Comparison of ENCODE assay signal across 9 cellular contexts in the genomic region with DNA sequence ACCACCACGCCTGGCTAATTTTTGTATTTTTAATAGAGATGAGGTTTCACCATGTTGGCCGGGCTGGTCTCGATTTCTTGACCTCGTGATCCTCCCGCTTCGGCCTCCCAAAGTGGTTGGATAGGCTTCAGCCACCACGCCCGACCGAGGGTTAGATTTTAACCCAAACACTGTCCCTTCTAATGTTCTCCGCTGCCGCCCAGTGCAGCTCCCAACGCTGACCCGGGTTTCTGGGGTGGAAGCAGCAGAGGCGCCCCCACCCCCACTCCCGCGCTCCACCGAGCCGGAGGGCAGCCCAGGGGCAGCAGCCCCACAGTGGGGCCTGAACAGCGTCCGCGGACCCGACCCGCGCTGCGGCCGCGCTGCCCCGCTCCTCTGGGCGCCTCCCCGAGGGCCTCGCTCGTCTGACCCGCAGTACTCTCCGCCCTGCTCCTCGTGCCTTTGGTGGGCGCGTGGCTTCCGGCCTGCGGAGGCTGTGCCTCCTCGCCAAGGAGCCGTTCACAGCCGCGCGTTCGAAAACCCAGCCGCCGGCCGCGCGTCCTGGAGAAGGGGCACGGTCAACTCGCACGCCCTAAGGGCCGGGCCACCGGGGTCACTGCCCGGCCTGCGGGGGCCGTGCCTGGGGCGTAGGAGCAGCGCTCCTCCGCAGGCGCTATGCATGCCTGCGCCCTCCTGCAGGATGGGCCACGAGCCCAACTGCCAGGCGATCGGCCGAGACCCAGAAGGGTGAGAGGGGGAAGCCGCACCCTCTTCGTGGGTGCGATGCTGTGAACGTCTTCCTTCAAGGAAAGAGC.
DNase-seq lines count a peak whose midpoint lies in the region; ATAC-seq and TF ChIP-seq lines count a peak whose summit lies in the region.
"Had no signal": no experiment of that assay in that cellular context is flagged by ENCODE, and none has a peak within 500 bp of the region (broad histone marks: within the 10 kb centered on the region; RNA-seq: fewer than 3 reads in every experiment).

No MANE protein-coding gene starts in this region.

- intact Hi-C loops in CD4-positive, alpha-beta T cell (cut with DNase I, micrococcal nuclease), result loop anchor here (1.0 to 10.0 kb wide), 9 partner anchors 417 to 1538 kb away; no protein-coding TSS in a partner anchor

- H3K4me3 Mint-ChIP-seq in effector memory CD8-positive, alpha-beta T cell, result peak overlapping the region; percentile 43 to 65
- H3K4me3 Mint-ChIP-seq in CD4-positive, alpha-beta T cell, result no peak overlapping the region

- H3K9me3 ChIP-seq in BLaER1 treated with 17β-estradiol and CSF1 and Interleukin-3, amounts not matched to agents 10 nM and 100 nM (replicated peaks in 1 of 11), result peaks cover 6 to 29% (median 16%) of the 10 kb centered on the region in 11 experiments
- peaks cover under 1% of the 10 kb centered on the region for H3K9me3 ChIP-seq in CD4-positive, alpha-beta T cell (ENCODE audit: control insufficient read depth, low read length)
- no peaks in the 10 kb centered on the region for H3K9me3 ChIP-seq in osteoblast (ENCODE audit: low read depth, low read length)
- H3K9me3 ChIP-seq: HAP-1 had no signal

- H3K9me3 Mint-ChIP-seq in effector memory CD8-positive, alpha-beta T cell, result peaks cover 0 to 8% of the 10 kb centered on the region in 2 donors
- no peaks in the 10 kb centered on the region for H3K9me3 Mint-ChIP-seq in CD4-positive, alpha-beta T cell

- POLR2A ChIA-PET in CD4-positive, alpha-beta T cell (lab: Charles Lee), result no interaction called here

- H3K27me3 Mint-ChIP-seq in effector memory CD8-positive, alpha-beta T cell, result peaks cover 51 to 87% of the 10 kb centered on the region in 2 donors
- H3K27me3 Mint-ChIP-seq in CD4-positive, alpha-beta T cell, result peaks cover 76% of the 10 kb centered on the region

- no peaks in the 10 kb centered on the region for H3K79me2 ChIP-seq in osteoblast (ENCODE audit: insufficient read depth, low read length)

- peaks cover 16 to 28% (median 22%) of the 10 kb centered on the region in 10 experiments for H3K4me1 ChIP-seq in BLaER1 treated with 17β-estradiol and CSF1 and Interleukin-3, amounts not matched to agents 10 nM and 100 nM
- peaks cover 8% of the 10 kb centered on the region for H3K4me1 ChIP-seq in osteoblast (ENCODE audit: insufficient read depth, low read length)

- H3K9ac ChIP-seq in BLaER1 treated with 17β-estradiol and CSF1 and Interleukin-3, amounts not matched to agents 10 nM and 100 nM, result no peak overlapping the region

- H3K27ac ChIP-seq in BLaER1 treated with 17β-estradiol and CSF1 and Interleukin-3, amounts not matched to agents 10 nM and 100 nM, result no peak overlapping the region; a peak in 1 of 22 replicates
- H3K27ac ChIP-seq in CD4-positive, alpha-beta T cell (ENCODE audit: low read depth, low read length), result no peak overlapping the region
- H3K27ac ChIP-seq in osteoblast (ENCODE audit: low read depth, low read length), result no peak overlapping the region

- H3K4me2 ChIP-seq in BLaER1 treated with 17β-estradiol and CSF1 and Interleukin-3, amounts not matched to agents 10 nM and 100 nM, result peak overlapping the region in 8 of 11 experiments; percentile 71 to 89 (median 77); a peak in 11 of 22 replicates
- no peak overlapping the region for H3K4me2 ChIP-seq in osteoblast (ENCODE audit: insufficient read depth, low read length)

- CTCF ChIA-PET in CD4-positive, alpha-beta T cell (lab: Charles Lee), result interaction anchor here (0.7 kb wide), 1 partner anchor 564 kb away, joined by 3 read pairs; no protein-coding TSS in a partner anchor

- no peak for ATAC-seq in effector memory CD8-positive, alpha-beta T cell (replicated peaks)
- ATAC-seq in omental fat pad (ENCODE audit: low FRiP score), result peak; percentile 7
- ATAC-seq in CD4-positive, alpha-beta T cell (ENCODE audit: poor library complexity), result no peak

- TF ChIP-seq CTCF in omental fat pad (IDR thresholded peaks at IDR 0.05) (no peak), osteoblast (IDR thresholded peaks at IDR 0.05; ENCODE audit: extremely low read depth, low read depth, low read length) (no peak)
- TF ChIP-seq CTCF in CD4-positive, alpha-beta T cell (IDR thresholded peaks at IDR 0.05), result no peak

- H3K27ac Mint-ChIP-seq in effector memory CD8-positive, alpha-beta T cell, result no peak overlapping the region
- H3K27ac Mint-ChIP-seq in CD4-positive, alpha-beta T cell, result no peak overlapping the region

- DNase-seq in HuH-7 (ENCODE audit: low spot score) (peak; percentile 50), omental fat pad (ENCODE audit: low spot score) (no peak), hypothalamus (lab: John Stamatoyannopoulos, UW) (no peak), osteoblast (ENCODE audit: insufficient read length, low spot score, missing footprints) (no peak), T-helper 1 cell (no peak)
- DNase-seq in effector memory CD8-positive, alpha-beta T cell, result no peak
- no peak for DNase-seq in CD4-positive, alpha-beta T cell

- peaks cover 8 to 11% of the 10 kb centered on the region in 2 donors for H3K4me1 Mint-ChIP-seq in effector memory CD8-positive, alpha-beta T cell (ENCODE audit: low read depth in 2 of 2)
- H3K4me1 Mint-ChIP-seq in CD4-positive, alpha-beta T cell (ENCODE audit: low read depth), result peaks cover 9% of the 10 kb centered on the region

- H3K36me3 ChIP-seq in BLaER1 treated with 17β-estradiol and CSF1 and Interleukin-3, amounts not matched to agents 10 nM and 100 nM, result no peaks in the 10 kb centered on the region
- no peaks in the 10 kb centered on the region for H3K36me3 ChIP-seq in osteoblast (ENCODE audit: insufficient read depth, low read length)
- H3K36me3 ChIP-seq: HAP-1 had no signal

- no peak overlapping the region for H3K4me3 ChIP-seq in BLaER1 treated with 17β-estradiol and CSF1 and Interleukin-3, amounts not matched to agents 10 nM and 100 nM
- H3K4me3 ChIP-seq in osteoblast (ENCODE audit: insufficient read depth, low read length), result no peak overlapping the region
- H3K4me3 ChIP-seq: HAP-1 had no signal

- no peaks in the 10 kb centered on the region for H3K27me3 ChIP-seq in BLaER1 treated with 17β-estradiol and CSF1 and Interleukin-3, amounts not matched to agents 10 nM and 100 nM
- H3K27me3 ChIP-seq in CD4-positive, alpha-beta T cell (ENCODE audit: control insufficient read depth, insufficient read depth, low read length), result peaks cover 31% of the 10 kb centered on the region
- H3K27me3 ChIP-seq in osteoblast (ENCODE audit: insufficient read depth, low read length), result peaks cover 14% of the 10 kb centered on the region

- no peaks in the 10 kb centered on the region for H4K20me1 ChIP-seq in BLaER1 treated with 17β-estradiol and CSF1 and Interleukin-3, amounts not matched to agents 10 nM and 100 nM
- H4K20me1 ChIP-seq in osteoblast (ENCODE audit: insufficient read depth, low read length), result no peaks in the 10 kb centered on the region

- no peak overlapping the region for H2AFZ ChIP-seq in osteoblast (ENCODE audit: low read length)

- H3K36me3 Mint-ChIP-seq in effector memory CD8-positive, alpha-beta T cell (ENCODE audit: insufficient read depth), result peaks cover 4% of the 10 kb centered on the region
- H3K36me3 Mint-ChIP-seq in CD4-positive, alpha-beta T cell (ENCODE audit: low read depth), result no peaks in the 10 kb centered on the region
